33 cellular contexts compared by ENCODE assay signal in the genomic region with DNA sequence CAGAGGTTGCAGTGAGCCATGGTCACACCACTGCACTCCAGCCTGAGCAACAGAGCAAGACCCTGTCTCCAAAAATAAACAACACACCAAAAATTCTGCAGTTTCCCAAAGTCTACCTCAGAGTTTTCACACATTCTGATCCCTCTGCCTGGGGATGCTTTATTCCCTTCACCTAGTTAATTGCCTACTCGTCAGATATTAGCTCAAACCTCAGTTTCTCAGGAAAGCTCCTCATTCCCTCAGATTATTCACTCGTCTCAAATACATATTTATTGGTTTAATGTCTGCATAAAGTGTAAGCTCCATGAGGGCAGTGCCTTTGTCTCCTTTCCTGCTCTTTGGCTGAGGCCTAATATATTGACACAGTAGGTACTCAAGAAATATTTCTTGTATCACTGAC.
"Had no signal": no experiment of that assay in that cellular context is flagged by ENCODE, and none has a peak within 500 bp of the region (broad histone marks: within the 10 kb centered on the region; RNA-seq: fewer than 3 reads in every experiment).

No MANE protein-coding gene starts in this region.

- H3K36me3 ChIP-seq: colonic mucosa had no signal

- H3K9me3 Mint-ChIP-seq: activated CD4-positive, alpha-beta T cell treated with anti-CD3 and anti-CD28 coated beads, Interleukin-2, amount 10 ng/mL, durations not matched to agents 7 days and 5 days; activated CD8-positive, alpha-beta T cell treated with anti-CD3 and anti-CD28 coated beads for 36 hours; activated naive CD4-positive, alpha-beta T cell treated with anti-CD3 and anti-CD28 coated beads, Interleukin-2, amount 50 U/mL, for 24 hours; activated naive CD8-positive, alpha-beta T cell treated with anti-CD3 and anti-CD28 coated beads, Interleukin-2, amount 10 ng/mL, durations not matched to agents 7 days and 5 days; activated T-cell treated with anti-CD3 and anti-CD28 coated beads, Interleukin-2, amount 50 U/mL, for 4 hours; activated T-helper 17 cell treated with anti-CD3 and anti-CD28 coated beads, Interleukin-2, amount 50 U/mL, for 72 hours; T-cell; T-helper 1 cell treated with Interleukin-12 subunit alpha and Interleukin-12 subunit beta and Interleukin-4 antibody, amounts not matched to agents 30 μg/mL and 1 μg/mL, for 36 hours had no signal

- H3K4me2 ChIP-seq: hepatocyte had no signal

- H3K27ac ChIP-seq: body of pancreas, colonic mucosa, epithelial cell of prostate, esophagus squamous epithelium, gastroesophageal sphincter, heart right ventricle, hepatocyte, WERI-Rb-1 had no signal

- H2AFZ ChIP-seq: hepatocyte had no signal

- DNase-seq: activated CD4-positive, alpha-beta T cell treated with anti-CD3 and anti-CD28 coated beads for 36 hours; activated CD4-positive, alpha-beta T cell treated with anti-CD3 and anti-CD28 coated beads, Interleukin-2, amount 10 ng/mL, durations not matched to agents 7 days and 5 days; activated CD4-positive, alpha-beta T cell treated with anti-CD3 and anti-CD28 coated beads, Interleukin-2, amount 50 U/mL, for 48 hours; activated CD4-positive, CD25-positive, alpha-beta regulatory T cell; activated CD4-positive, CD25-positive, alpha-beta regulatory T cell treated with anti-CD3 and anti-CD28 coated beads, Interleukin-2, amount 50 U/mL, for 72 hours; activated CD8-positive, alpha-beta memory T cell treated with anti-CD3 and anti-CD28 coated beads for 24 hours; activated CD8-positive, alpha-beta T cell treated with anti-CD3 and anti-CD28 coated beads for 36 hours; activated effector memory CD4-positive, alpha-beta T cell treated with Interleukin-2 at 50 U/mL for 16 hours; activated gamma-delta T cell treated with Interleukin-2 at 50 U/mL for 16 hours; activated naive CD4-positive, alpha-beta T cell treated with Interleukin-2 at 50 U/mL for 16 hours; activated naive CD8-positive, alpha-beta T cell treated with anti-CD3 and anti-CD28 coated beads, Interleukin-2, amount 10 ng/mL, durations not matched to agents 7 days and 5 days; activated T-cell treated with anti-CD3 and anti-CD28 coated beads, Interleukin-2, amount 50 U/mL, for 4 hours; amniotic stem cell; anterior cingulate cortex; body of pancreas; central memory CD4-positive, alpha-beta T cell; cerebellar nuclear complex; colonic mucosa; effector CD8-positive, alpha-beta T cell; esophagus squamous epithelium; foreskin melanocyte; heart right ventricle; T-cell; T-helper 9 cell; WERI-Rb-1 had no signal

- H3K27ac Mint-ChIP-seq: activated CD4-positive, alpha-beta T cell treated with anti-CD3 and anti-CD28 coated beads for 36 hours; activated CD4-positive, alpha-beta T cell treated with anti-CD3 and anti-CD28 coated beads, Interleukin-2, amount 10 ng/mL, durations not matched to agents 7 days and 5 days; activated CD8-positive, alpha-beta T cell treated with anti-CD3 and anti-CD28 coated beads for 36 hours; activated naive CD4-positive, alpha-beta T cell treated with anti-CD3 and anti-CD28 coated beads, Interleukin-2, amount 50 U/mL, for 24 hours; activated naive CD8-positive, alpha-beta T cell treated with anti-CD3 and anti-CD28 coated beads, Interleukin-2, amount 10 ng/mL, durations not matched to agents 7 days and 5 days; activated T-helper 17 cell treated with anti-CD3 and anti-CD28 coated beads, Interleukin-2, amount 50 U/mL, for 72 hours; T-cell; T-helper 1 cell treated with Interleukin-12 subunit alpha and Interleukin-12 subunit beta and Interleukin-4 antibody, amounts not matched to agents 30 μg/mL and 1 μg/mL, for 36 hours had no signal

- ATAC-seq: activated CD4-positive, alpha-beta T cell treated with anti-CD3 and anti-CD28 coated beads for 36 hours; activated CD8-positive, alpha-beta T cell treated with anti-CD3 and anti-CD28 coated beads for 36 hours; activated T-cell treated with anti-CD3 and anti-CD28 coated beads, Interleukin-2, amount 50 U/mL, for 4 hours; activated T-helper 17 cell treated with anti-CD3 and anti-CD28 coated beads, Interleukin-2, amount 50 U/mL, for 72 hours; body of pancreas; gastroesophageal sphincter; heart right ventricle; T-cell had no signal

- H3K4me3 Mint-ChIP-seq: activated CD4-positive, alpha-beta T cell treated with anti-CD3 and anti-CD28 coated beads for 36 hours; activated CD4-positive, alpha-beta T cell treated with anti-CD3 and anti-CD28 coated beads, Interleukin-2, amount 10 ng/mL, durations not matched to agents 7 days and 5 days; activated CD8-positive, alpha-beta T cell treated with anti-CD3 and anti-CD28 coated beads for 36 hours; activated naive CD4-positive, alpha-beta T cell treated with anti-CD3 and anti-CD28 coated beads, Interleukin-2, amount 50 U/mL, for 24 hours; activated naive CD8-positive, alpha-beta T cell treated with anti-CD3 and anti-CD28 coated beads, Interleukin-2, amount 10 ng/mL, durations not matched to agents 7 days and 5 days; activated T-cell treated with anti-CD3 and anti-CD28 coated beads, Interleukin-2, amount 50 U/mL, for 4 hours; activated T-helper 17 cell treated with anti-CD3 and anti-CD28 coated beads, Interleukin-2, amount 50 U/mL, for 72 hours; T-cell; T-helper 1 cell treated with Interleukin-12 subunit alpha and Interleukin-12 subunit beta and Interleukin-4 antibody, amounts not matched to agents 30 μg/mL and 1 μg/mL, for 36 hours had no signal

- H3K9me3 ChIP-seq: body of pancreas, colonic mucosa, esophagus squamous epithelium, gastroesophageal sphincter, heart right ventricle had no signal

- FAIRE-seq: endometrium, endothelial cell of umbilical vein had no signal

- H3K4me3 ChIP-seq: body of pancreas, colonic mucosa, esophagus squamous epithelium, gastroesophageal sphincter, heart right ventricle, hepatocyte had no signal

- H3K27me3 ChIP-seq: body of pancreas, colonic mucosa, esophagus squamous epithelium, gastroesophageal sphincter, heart right ventricle, hepatocyte had no signal

- H3K27me3 Mint-ChIP-seq: activated CD4-positive, alpha-beta T cell treated with anti-CD3 and anti-CD28 coated beads for 36 hours; activated CD4-positive, alpha-beta T cell treated with anti-CD3 and anti-CD28 coated beads, Interleukin-2, amount 10 ng/mL, durations not matched to agents 7 days and 5 days; activated CD8-positive, alpha-beta T cell treated with anti-CD3 and anti-CD28 coated beads for 36 hours; activated naive CD4-positive, alpha-beta T cell treated with anti-CD3 and anti-CD28 coated beads, Interleukin-2, amount 50 U/mL, for 24 hours; activated naive CD8-positive, alpha-beta T cell treated with anti-CD3 and anti-CD28 coated beads, Interleukin-2, amount 10 ng/mL, durations not matched to agents 7 days and 5 days; activated T-helper 17 cell treated with anti-CD3 and anti-CD28 coated beads, Interleukin-2, amount 50 U/mL, for 72 hours; T-cell had no signal
